Comparison of ENCODE assay signal across 8 cellular contexts in the genomic region with DNA sequence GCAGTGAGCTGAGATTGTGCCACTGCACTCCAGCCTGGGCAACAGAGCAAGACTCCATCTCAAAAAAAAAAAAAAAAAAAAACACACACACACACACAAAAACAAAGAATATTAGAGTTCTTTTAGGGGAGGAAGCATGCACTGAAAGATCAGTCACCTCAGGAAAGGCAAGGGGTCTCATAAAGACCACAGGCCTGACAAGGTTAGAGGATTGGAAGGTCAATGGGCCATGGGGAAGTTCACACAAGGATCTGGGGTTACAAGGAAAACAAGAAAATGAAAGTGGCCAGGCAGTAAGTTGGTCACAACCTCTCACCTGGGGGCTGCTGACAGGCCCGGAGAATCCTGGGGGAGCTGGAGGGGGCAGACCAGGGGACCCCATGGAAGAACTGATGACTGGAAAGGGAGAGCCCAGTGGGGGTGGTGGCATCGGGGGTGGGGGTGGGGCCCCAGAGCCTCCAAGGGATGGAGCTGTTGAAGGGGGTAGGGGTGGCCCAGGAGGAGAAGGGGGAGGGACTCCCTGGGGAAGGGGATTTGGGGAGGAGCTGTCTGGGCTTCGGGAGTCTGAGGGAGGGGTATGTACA. TPM values are rescaled to one million over a fixed set of nuclear protein-coding genes. Genes with fewer than 3 reads are reported as not detected.
DNase-seq lines count a peak whose midpoint lies in the region; ATAC-seq, FAIRE-seq and TF ChIP-seq lines count a peak whose summit lies in the region.

No MANE protein-coding gene starts in this region.

- peaks cover 34% of the 10 kb centered on the region for H3F3A ChIP-seq in GM23248 (ENCODE audit: insufficient read depth)
- H3F3A ChIP-seq in SU-DHL-6 (ENCODE audit: insufficient read depth), result peaks cover 37% of the 10 kb centered on the region

- WGBS in GM23248 (ENCODE audit: low coverage in 1 of 2, low lambda C conversion rate in 2 of 2, missing lambda C conversion rate in 2 of 2), 2 experiments, result 16 to 43% methylated on average over 1 to 3 of the region's 3 CpGs

- H3K4me1 ChIP-seq in GM23248 (ENCODE audit: insufficient read depth) (peaks cover 11% of the 10 kb centered on the region), fibroblast of lung (ENCODE audit: control insufficient read depth, extremely low read depth, insufficient read depth, low read length) (peaks cover 17% of the 10 kb centered on the region), gastrocnemius medialis (peaks cover 36 to 40% of the 10 kb centered on the region in 2 donors)

- no peak for DNase-seq in GM23248
- no peak for DNase-seq in fibroblast of lung (ENCODE audit: low read depth in 2 of 2)
- no peak for DNase-seq in gastrocnemius medialis
- no peak for DNase-seq in NCI-H2171 treated with DMSO at 0.1 percent for 48 hours (lab: John Stamatoyannopoulos, UW)
- DNase-seq in GM12892 (ENCODE audit: insufficient read length), result no peak
- no peak for DNase-seq in effector CD4-positive, alpha-beta T cell

- peaks cover 71% of the 10 kb centered on the region for H3K79me2 ChIP-seq in GM23248 (ENCODE audit: insufficient read depth)
- H3K79me2 ChIP-seq in SU-DHL-6 (ENCODE audit: insufficient read depth, low read length), result peaks cover 33% of the 10 kb centered on the region
- peaks cover 51% of the 10 kb centered on the region for H3K79me2 ChIP-seq in fibroblast of lung (ENCODE audit: control insufficient read depth, insufficient read depth, low read length)

- H3K27me3 ChIP-seq in GM23248 (replicated peaks; ENCODE audit: insufficient read depth) (no peaks in the 10 kb centered on the region), SU-DHL-6 (ENCODE audit: low read length) (no peaks in the 10 kb centered on the region), fibroblast of lung (ENCODE audit: control insufficient read depth, insufficient read depth, low read length) (no peaks in the 10 kb centered on the region), gastrocnemius medialis (no peaks in the 10 kb centered on the region)

- H2AFZ ChIP-seq in GM23248 (no peak overlapping the region), SU-DHL-6 (ENCODE audit: low read depth, low read length, severe bottlenecking) (no peak overlapping the region), fibroblast of lung (ENCODE audit: low read length) (no peak overlapping the region)

- FAIRE-seq in GM12892 (lab: Jason Lieb, UNC), result no peak

- H3K9ac ChIP-seq in GM23248, result peak overlapping the region; percentile 100
- peak overlapping the region; percentile 85 for H3K9ac ChIP-seq in SU-DHL-6 (ENCODE audit: low read length)
- no peak overlapping the region for H3K9ac ChIP-seq in fibroblast of lung (ENCODE audit: insufficient read depth, low read length)

- peak overlapping the region; percentile 98 for H3K4me2 ChIP-seq in GM23248 (ENCODE audit: unreplicated experiment)
- peak overlapping the region; percentile 73 for H3K4me2 ChIP-seq in SU-DHL-6 (ENCODE audit: low read depth, low read length, poor library complexity, severe bottlenecking)
- H3K4me2 ChIP-seq in fibroblast of lung (ENCODE audit: extremely low read depth, insufficient read depth, low read length), result peak overlapping the region; percentile 98

- no peak overlapping the region for H3K27ac ChIP-seq in GM23248
- peak overlapping the region; percentile 83; the same call in 1 of the 2 replicates for H3K27ac ChIP-seq in SU-DHL-6 (ENCODE audit: low read depth, low read length)
- H3K27ac ChIP-seq in fibroblast of lung (ENCODE audit: insufficient read depth, low read length), result no peak overlapping the region
- H3K27ac ChIP-seq in gastrocnemius medialis, result peak overlapping the region; percentile 94 to 98 (median 96)

- H3K4me3 ChIP-seq in GM23248 (peak overlapping the region; percentile 99), SU-DHL-6 (ENCODE audit: insufficient read depth, low read length, poor library complexity, severe bottlenecking) (peak overlapping the region; percentile 97), fibroblast of lung (replicated peaks in 1 of 4; ENCODE audit: control extremely low read depth in 1 of 4, insufficient read depth in 1 of 4, low read depth in 3 of 4, low read length in 4 of 4) (peak overlapping the region; percentile 67 to 97 (median 96)), gastrocnemius medialis (peak overlapping the region; percentile 84 to 98 (median 86))

- H3K9me2 ChIP-seq in GM23248 (ENCODE audit: insufficient read depth) (no peaks in the 10 kb centered on the region), SU-DHL-6 (replicated peaks; ENCODE audit: insufficient read depth, low read length) (no peaks in the 10 kb centered on the region)

- TF ChIP-seq POLR2A in gastrocnemius medialis (IDR thresholded peaks at IDR 0.05), result no peak
- no peak for TF ChIP-seq POLR2A in GM12892 (IDR thresholded peaks at IDR 0.05; ENCODE audit: low read depth, low read length)

- intact Hi-C loops in gastrocnemius medialis (cut with DNase I; ENCODE audit: low total_unique reads), result no loop called here

- H3K36me3 ChIP-seq in GM23248 (ENCODE audit: low read depth) (peaks cover 24% of the 10 kb centered on the region), SU-DHL-6 (ENCODE audit: low read length) (peaks cover 13% of the 10 kb centered on the region), fibroblast of lung (ENCODE audit: control insufficient read depth, insufficient read depth, low read length) (peaks cover 30% of the 10 kb centered on the region), gastrocnemius medialis (peaks cover 0 to 53% of the 10 kb centered on the region in 2 donors)

- in situ Hi-C loops in GM23248 (cut with MboI), result no loop called here
- in situ Hi-C loops in gastrocnemius medialis (cut with MboI; ENCODE audit: low sequenced_read_pairs in 4 of 4), result loop anchor here in 1 of 4 donors (10.0 kb wide), 1 partner anchor 46 kb away; no protein-coding TSS in a partner anchor

- ATAC-seq in gastrocnemius medialis (no peak), GM21390 (IDR thresholded peaks at IDR 0.05; ENCODE audit: unreplicated experiment) (no peak)

- no peaks in the 10 kb centered on the region for H3K9me3 ChIP-seq in GM23248 (ENCODE audit: low read depth)
- H3K9me3 ChIP-seq in SU-DHL-6 (ENCODE audit: insufficient read depth, low read length), result no peaks in the 10 kb centered on the region
- H3K9me3 ChIP-seq in fibroblast of lung (ENCODE audit: control insufficient read depth, insufficient read depth, low read depth, low read length), result no peaks in the 10 kb centered on the region
- no peaks in the 10 kb centered on the region for H3K9me3 ChIP-seq in gastrocnemius medialis

- H4K20me1 ChIP-seq in GM23248 (ENCODE audit: insufficient read depth), result no peaks in the 10 kb centered on the region; the same call in 1 of the 2 replicates
- no peaks in the 10 kb centered on the region for H4K20me1 ChIP-seq in SU-DHL-6 (ENCODE audit: low read depth, low read length)
- no peaks in the 10 kb centered on the region for H4K20me1 ChIP-seq in fibroblast of lung (ENCODE audit: control insufficient read depth, extremely low read depth, insufficient read depth, low read length)

- TF ChIP-seq CTCF in SU-DHL-6 (IDR thresholded peaks at IDR 0.05; ENCODE audit: insufficient read depth, low read length, poor library complexity, severe bottlenecking) (no peak), fibroblast of lung (conservative IDR thresholded peaks at IDR 0.05 in 1 of 2, IDR thresholded peaks at IDR 0.05 in 1 of 2; ENCODE audit: low read depth in 1 of 2, low read length in 2 of 2) (no peak), gastrocnemius medialis (IDR thresholded peaks at IDR 0.05 in 4 of 5, conservative IDR thresholded peaks at IDR 0.05 in 1 of 5) (no peak)

RNA-seq across cellular contexts. Expression of a gene that starts 1.5 kb away (rescaled TPM):
- 27.7 and 28.8 TPM in 2 replicates for total RNA-seq in GM23248 (2014; rRNA removed; shearing (Covaris generic))
- polyA plus RNA-seq in GM23248 (2016; fragmentation: Nextera tagmentation; extraction: Ambion mirVana) (28.1 and 28.9 TPM in 2 replicates), fibroblast of lung (33.1 and 34.0 TPM in 2 replicates)
- total RNA-seq in fibroblast of lung (20.0 and 25.9 TPM in 2 replicates), gastrocnemius medialis (10 to 100 TPM; 20.8 to 38.4 (median 24.6) TPM)
- polyA plus RNA-seq in fibroblast of lung (2012), result 28.7 and 29.7 TPM in 2 replicates
- 44.5 and 46.2 TPM in 2 replicates for polyA minus RNA-seq in fibroblast of lung (ENCODE audit: low replicate concordance)
- 22.8 TPM for polyA plus RNA-seq in GM12892 (2012; ENCODE audit: missing spikeins)

RNA-seq across cellular contexts. Expression of a gene that starts 1.7 kb away (rescaled TPM):
- 126 and 147 TPM in 2 replicates for total RNA-seq in GM23248 (2014; rRNA removed; shearing (Covaris generic))
- polyA plus RNA-seq in GM23248 (2016; fragmentation: Nextera tagmentation; extraction: Ambion mirVana), result 24.7 and 26.9 TPM in 2 replicates
- 89.9 and 112 TPM in 2 replicates for total RNA-seq in fibroblast of lung
- 121 and 160 TPM in 2 replicates for polyA plus RNA-seq in fibroblast of lung
- 192 and 237 TPM in 2 replicates for polyA plus RNA-seq in fibroblast of lung (2012)
- 193 and 277 TPM in 2 replicates for polyA minus RNA-seq in fibroblast of lung (ENCODE audit: low replicate concordance)
- total RNA-seq in gastrocnemius medialis, result 10 to 100 TPM; 21.9 to 45.4 (median 26.2) TPM
- polyA plus RNA-seq in GM12892 (2012; ENCODE audit: missing spikeins), result 34.0 TPM

RNA-seq across cellular contexts. Expression of a gene that starts 5.5 kb away (rescaled TPM):
- 1.8 and 3.7 TPM in 2 replicates for total RNA-seq in GM23248 (2014; rRNA removed; shearing (Covaris generic))
- polyA plus RNA-seq in GM23248 (2016; fragmentation: Nextera tagmentation; extraction: Ambion mirVana) (5.3 and 5.6 TPM in 2 replicates), fibroblast of lung (4.9 and 5.9 TPM in 2 replicates)
- total RNA-seq in fibroblast of lung (11.0 and 11.4 TPM in 2 replicates), gastrocnemius medialis (10 to 100 TPM in 3 of 4 donors, 1 to 10 TPM in 1; 7.9 to 28.3 (median 14.3) TPM)
- 3.7 and 5.2 TPM in 2 replicates for polyA plus RNA-seq in fibroblast of lung (2012)
- 3.2 TPM in 1 of 2 replicates, not detected in the other for polyA minus RNA-seq in fibroblast of lung (ENCODE audit: low replicate concordance)
- polyA plus RNA-seq in GM12892 (2012; ENCODE audit: missing spikeins), result 17.4 TPM

RNA-seq across cellular contexts. Expression of a gene that starts 6.7 kb away (rescaled TPM):
- total RNA-seq in GM23248 (2014; rRNA removed; shearing (Covaris generic)), result 0.25 and 0.32 TPM in 2 replicates
- polyA plus RNA-seq in GM23248 (2016; fragmentation: Nextera tagmentation; extraction: Ambion mirVana), result 0.05 and 0.31 TPM in 2 replicates
- total RNA-seq in fibroblast of lung, result 0.17 and 0.26 TPM in 2 replicates
- polyA plus RNA-seq in fibroblast of lung, result 0.06 and 0.17 TPM in 2 replicates
- 0.06 and 0.30 TPM in 2 replicates for polyA plus RNA-seq in fibroblast of lung (2012)
- polyA minus RNA-seq in fibroblast of lung (ENCODE audit: low replicate concordance), result not detected in 2 replicates
- total RNA-seq in gastrocnemius medialis, result under 1 TPM; 0.31 to 0.92 (median 0.47) TPM
- 0.83 TPM for polyA plus RNA-seq in GM12892 (2012; ENCODE audit: missing spikeins)

RNA-seq across cellular contexts. Expression of a gene that starts 9.4 kb away (rescaled TPM):
- total RNA-seq in GM23248 (2014; rRNA removed; shearing (Covaris generic)), result 35.8 and 37.6 TPM in 2 replicates
- polyA plus RNA-seq in GM23248 (2016; fragmentation: Nextera tagmentation; extraction: Ambion mirVana) (11.3 and 12.7 TPM in 2 replicates), fibroblast of lung (24.7 and 27.3 TPM in 2 replicates)
- total RNA-seq in fibroblast of lung (30.6 and 33.1 TPM in 2 replicates), gastrocnemius medialis (10 to 100 TPM in 3 of 4 donors, 1 to 10 TPM in 1; 7.4 to 16.3 (median 12.1) TPM)
- polyA plus RNA-seq in fibroblast of lung (2012), result 51.3 and 58.5 TPM in 2 replicates
- 45.7 and 60.7 TPM in 2 replicates for polyA minus RNA-seq in fibroblast of lung (ENCODE audit: low replicate concordance)
- 19.7 TPM for polyA plus RNA-seq in GM12892 (2012; ENCODE audit: missing spikeins)

Comparison
In these comparisons a context has a peak if more than half of its experiments do, and no peak if none do; other contexts are left out.
1. H3K27ac ChIP-seq: peak in SU-DHL-6 (single experiment) and gastrocnemius medialis (4 of 4); none in GM23248 (single experiment) and fibroblast of lung (single experiment).
2. Peak in every context shown above with its lines, with median percentiles within 50 percentile points of each other: H3K4me2 ChIP-seq and H3K4me3 ChIP-seq.